ENCODE assay signal across 25 cellular contexts in genomic region chr11:110892741-110893285, GRCh38.
"Had no signal": no experiment of that assay in that cellular context is flagged by ENCODE, and none has a peak within 500 bp of the region (broad histone marks: within the 10 kb centered on the region; RNA-seq: fewer than 3 reads in every experiment).

No MANE protein-coding gene starts in this region.

- H3K4me1 Mint-ChIP-seq: activated B cell treated with CpG ODN at 0.5 μM for 24 hours; activated CD4-positive, alpha-beta T cell treated with anti-CD3 and anti-CD28 coated beads, Interleukin-2, amount 10 ng/mL, durations not matched to agents 24 days and 14 days; activated CD8-positive, alpha-beta memory T cell treated with anti-CD3 and anti-CD28 coated beads, Interleukin-2, amount 10 ng/mL, durations not matched to agents 7 days and 5 days; activated naive CD4-positive, alpha-beta T cell treated with anti-CD3 and anti-CD28 coated beads, Interleukin-2, amount 10 ng/mL, durations not matched to agents 7 days and 5 days; activated naive CD8-positive, alpha-beta T cell treated with anti-CD3 and anti-CD28 coated beads for 36 hours; T-helper 17 cell had no signal

- DNase-seq: activated B cell treated with CpG ODN at 0.5 μM for 24 hours; activated CD4-positive, alpha-beta T cell treated with anti-CD3 and anti-CD28 coated beads for 1 hour; activated CD4-positive, alpha-beta T cell treated with anti-CD3 and anti-CD28 coated beads, Interleukin-2, amount 10 ng/mL, durations not matched to agents 24 days and 14 days; activated CD4-positive, alpha-beta T cell treated with anti-CD3 and anti-CD28 coated beads, Interleukin-2, amount 50 U/mL, for 48 hours; activated CD8-positive, alpha-beta memory T cell treated with anti-CD3 and anti-CD28 coated beads, Interleukin-2, amount 10 ng/mL, durations not matched to agents 7 days and 5 days; activated gamma-delta T cell; activated naive CD4-positive, alpha-beta T cell treated with anti-CD3 and anti-CD28 coated beads, Interleukin-2, amount 10 ng/mL, durations not matched to agents 7 days and 5 days; activated naive CD8-positive, alpha-beta T cell treated with anti-CD3 and anti-CD28 coated beads for 36 hours; activated T-cell treated with anti-CD3 and anti-CD28 coated beads, Interleukin-2, amount 50 U/mL, for 4 hours; anterior cingulate cortex; Kasumi-1; KBM-7; NCI-H1105 treated with DMSO at 0.1 percent for 48 hours; NCI-H1436 treated with DMSO at 0.1 percent for 48 hours; NCI-H187; NCI-H2081; NCI-H446; NCI-H524; Peyer's patch; Right ventricle myocardium superior; T-helper 17 cell; T-helper 9 cell had no signal

- H3K4me3 ChIP-seq: Peyer's patch, SJSA1 had no signal

- H3K9me3 ChIP-seq: Peyer's patch, SJSA1 had no signal

- H3K27ac Mint-ChIP-seq: activated B cell treated with CpG ODN at 0.5 μM for 24 hours; activated CD4-positive, alpha-beta T cell treated with anti-CD3 and anti-CD28 coated beads, Interleukin-2, amount 10 ng/mL, durations not matched to agents 24 days and 14 days; activated CD8-positive, alpha-beta memory T cell treated with anti-CD3 and anti-CD28 coated beads, Interleukin-2, amount 10 ng/mL, durations not matched to agents 7 days and 5 days; activated naive CD4-positive, alpha-beta T cell treated with anti-CD3 and anti-CD28 coated beads, Interleukin-2, amount 10 ng/mL, durations not matched to agents 7 days and 5 days; activated naive CD8-positive, alpha-beta T cell treated with anti-CD3 and anti-CD28 coated beads for 36 hours; T-helper 17 cell had no signal

- H3K27ac ChIP-seq: Peyer's patch, RWPE1, SJSA1 had no signal

- H3K4me3 Mint-ChIP-seq: activated B cell treated with CpG ODN at 0.5 μM for 24 hours; activated CD4-positive, alpha-beta T cell treated with anti-CD3 and anti-CD28 coated beads, Interleukin-2, amount 10 ng/mL, durations not matched to agents 24 days and 14 days; activated CD8-positive, alpha-beta memory T cell treated with anti-CD3 and anti-CD28 coated beads, Interleukin-2, amount 10 ng/mL, durations not matched to agents 7 days and 5 days; activated naive CD4-positive, alpha-beta T cell treated with anti-CD3 and anti-CD28 coated beads, Interleukin-2, amount 10 ng/mL, durations not matched to agents 7 days and 5 days; activated naive CD8-positive, alpha-beta T cell treated with anti-CD3 and anti-CD28 coated beads for 36 hours; activated T-cell treated with anti-CD3 and anti-CD28 coated beads, Interleukin-2, amount 50 U/mL, for 4 hours; T-helper 17 cell had no signal

- H3K36me3 Mint-ChIP-seq: activated CD8-positive, alpha-beta memory T cell treated with anti-CD3 and anti-CD28 coated beads, Interleukin-2, amount 10 ng/mL, durations not matched to agents 7 days and 5 days; activated naive CD4-positive, alpha-beta T cell treated with anti-CD3 and anti-CD28 coated beads, Interleukin-2, amount 10 ng/mL, durations not matched to agents 7 days and 5 days; activated naive CD8-positive, alpha-beta T cell treated with anti-CD3 and anti-CD28 coated beads for 36 hours had no signal

- H3K9me3 Mint-ChIP-seq: activated B cell treated with CpG ODN at 0.5 μM for 24 hours; activated naive CD4-positive, alpha-beta T cell treated with anti-CD3 and anti-CD28 coated beads, Interleukin-2, amount 10 ng/mL, durations not matched to agents 7 days and 5 days; activated naive CD8-positive, alpha-beta T cell treated with anti-CD3 and anti-CD28 coated beads for 36 hours; activated T-cell treated with anti-CD3 and anti-CD28 coated beads, Interleukin-2, amount 50 U/mL, for 4 hours had no signal

- H3K27me3 ChIP-seq: Peyer's patch, SJSA1 had no signal

- H3K36me3 ChIP-seq: Peyer's patch, SJSA1 had no signal

- H3K27me3 Mint-ChIP-seq: activated B cell treated with CpG ODN at 0.5 μM for 24 hours; activated naive CD4-positive, alpha-beta T cell treated with anti-CD3 and anti-CD28 coated beads, Interleukin-2, amount 10 ng/mL, durations not matched to agents 7 days and 5 days; activated naive CD8-positive, alpha-beta T cell treated with anti-CD3 and anti-CD28 coated beads for 36 hours; T-helper 17 cell had no signal

- H3K4me1 ChIP-seq: Peyer's patch, SJSA1 had no signal

- ATAC-seq: activated CD8-positive, alpha-beta memory T cell treated with anti-CD3 and anti-CD28 coated beads, Interleukin-2, amount 10 ng/mL, durations not matched to agents 7 days and 5 days; activated T-cell treated with anti-CD3 and anti-CD28 coated beads, Interleukin-2, amount 50 U/mL, for 4 hours; SK-N-SH treated with all-trans-retinoic acid at 6 μM for 48 hours; T-helper 17 cell had no signal
